In genomic region chr2:36277146-36277808, GRCh38 we compare ENCODE assay signal across 8 cellular contexts.
DNase-seq lines count a peak whose midpoint lies in the region; ATAC-seq, FAIRE-seq and TF ChIP-seq lines count a peak whose summit lies in the region.

No MANE protein-coding gene starts in this region.

- H3K4me3 Mint-ChIP-seq in astrocyte (ENCODE audit: unreplicated experiment), result no peak overlapping the region

- H3K36me3 Mint-ChIP-seq in astrocyte (ENCODE audit: low read depth, unreplicated experiment), result no peaks in the 10 kb centered on the region

- no peaks in the 10 kb centered on the region for H3K9me3 ChIP-seq in astrocyte (ENCODE audit: insufficient read depth, low read depth, low read length)
- no peaks in the 10 kb centered on the region for H3K9me3 ChIP-seq in effector memory CD4-positive, alpha-beta T cell (ENCODE audit: control insufficient read depth, low read length)

- no peaks in the 10 kb centered on the region for H3K4me1 ChIP-seq in astrocyte (ENCODE audit: insufficient read depth, low read length)
- no peaks in the 10 kb centered on the region for H3K4me1 ChIP-seq in effector memory CD4-positive, alpha-beta T cell (ENCODE audit: control insufficient read depth, insufficient read depth, low read length, poor library complexity, severe bottlenecking)

- peak overlapping the region; percentile 13 for H3K4me2 ChIP-seq in astrocyte (ENCODE audit: low read length)

- no peak overlapping the region for H2AFZ ChIP-seq in astrocyte (ENCODE audit: low read depth, low read length)

- no peaks in the 10 kb centered on the region for H3K27me3 ChIP-seq in astrocyte (ENCODE audit: insufficient read depth, low read length)
- no peaks in the 10 kb centered on the region for H3K27me3 ChIP-seq in H7 (ENCODE audit: control insufficient read depth, insufficient read depth, low read length)
- no peaks in the 10 kb centered on the region for H3K27me3 ChIP-seq in effector memory CD4-positive, alpha-beta T cell (replicated peaks; ENCODE audit: control insufficient read depth, insufficient read depth, low read length, poor library complexity, severe bottlenecking)

- H3K27ac Mint-ChIP-seq in astrocyte (ENCODE audit: unreplicated experiment), result no peak overlapping the region

- no peaks in the 10 kb centered on the region for H4K20me1 ChIP-seq in astrocyte (ENCODE audit: insufficient read depth, low read length)

- peaks cover 12% of the 10 kb centered on the region for H3K9me3 Mint-ChIP-seq in astrocyte (ENCODE audit: unreplicated experiment)

- H3K27ac ChIP-seq in astrocyte (ENCODE audit: low read depth, low read length), result peak overlapping the region; percentile 83
- no peak overlapping the region for H3K27ac ChIP-seq in effector memory CD4-positive, alpha-beta T cell (ENCODE audit: insufficient read depth, low read length, poor library complexity, severe bottlenecking)

- DNase-seq in astrocyte (ENCODE audit: low read depth) (peak; percentile 95), DMS79 (lab: John Stamatoyannopoulos, UW) (no peak), NCI-H524 treated with DMSO at 0.1 percent for 48 hours (lab: John Stamatoyannopoulos, UW) (no peak), H7 (no peak)
- peak; percentile 22 to 41 (median 25) for DNase-seq in stimulated activated CD4-positive, alpha-beta T cell treated with anti-CD3 and anti-CD28 coated beads, Interleukin-12 subunit alpha, Interleukin-12 subunit beta, amount 100 ng/mL, for 48 hours (ENCODE audit: low read depth in 2 of 3, low spot score in 1 of 3)
- no peak for DNase-seq in effector memory CD4-positive, alpha-beta T cell

- H3K9ac ChIP-seq in astrocyte (ENCODE audit: low read length), result peak overlapping the region; percentile 54

- H3K4me3 ChIP-seq in astrocyte (ENCODE audit: insufficient read depth, low read depth, low read length), result no peak overlapping the region
- no peak overlapping the region for H3K4me3 ChIP-seq in H7 (ENCODE audit: insufficient read depth, low read depth, low read length)
- H3K4me3 ChIP-seq in effector memory CD4-positive, alpha-beta T cell (ENCODE audit: insufficient read depth, low read depth, low read length, poor library complexity, severe bottlenecking), result no peak overlapping the region

- ATAC-seq in GM19452 (IDR thresholded peaks at IDR 0.05; ENCODE audit: unreplicated experiment) (peak; percentile 60), HG03565 (IDR thresholded peaks at IDR 0.05; ENCODE audit: unreplicated experiment) (peak; percentile 68)

- H3K4me1 Mint-ChIP-seq in astrocyte (ENCODE audit: low read depth, unreplicated experiment), result peaks cover 10% of the 10 kb centered on the region

- H3K79me2 ChIP-seq in astrocyte (ENCODE audit: insufficient read depth, low read length), result no peaks in the 10 kb centered on the region

- H3K36me3 ChIP-seq in astrocyte (ENCODE audit: insufficient read depth, low read length) (no peaks in the 10 kb centered on the region), H7 (replicated peaks; ENCODE audit: control insufficient read depth, insufficient read depth, low read length) (no peaks in the 10 kb centered on the region)
- H3K36me3 ChIP-seq in effector memory CD4-positive, alpha-beta T cell (ENCODE audit: control insufficient read depth, insufficient read depth, low read length), result no peaks in the 10 kb centered on the region

- FAIRE-seq in astrocyte (lab: Jason Lieb, UNC), result peak; percentile 97

- no peak for TF ChIP-seq CTCF in astrocyte (IDR thresholded peaks at IDR 0.05; ENCODE audit: insufficient read depth, low read depth, low read length)

- no peaks in the 10 kb centered on the region for H3K27me3 Mint-ChIP-seq in astrocyte (ENCODE audit: low read depth, unreplicated experiment)

Comparison
In these comparisons a context has a peak if more than half of its experiments do, and no peak if none do; other contexts are left out.
1. DNase-seq: peak in astrocyte (single experiment) and stimulated activated CD4-positive, alpha-beta T cell treated with anti-CD3 and anti-CD28 coated beads, Interleukin-12 subunit alpha, Interleukin-12 subunit beta, amount 100 ng/mL, for 48 hours (3 of 3); none in DMS79 (single experiment), NCI-H524 treated with DMSO at 0.1 percent for 48 hours (single experiment), H7 (single experiment) and effector memory CD4-positive, alpha-beta T cell (0 of 3).